Comparison of ENCODE assay signal across 1 cellular context in genomic region chr1:86184401-86184800, GRCh38.
TF ChIP-seq lines count a peak whose summit lies in the region.

No MANE protein-coding gene starts in this region.

TF ChIP-seq in H1, 55 proteins besides CTCF, POLR2A, EP300 and RAD21 (continued from another document):
- TF ChIP-seq USF2 (IDR thresholded peaks at IDR 0.05; ENCODE audit: low read length) (no peak), SAP30 (IDR thresholded peaks at IDR 0.05; ENCODE audit: insufficient read depth, insufficient replicate concordance, low read length) (no peak), KDM1A (IDR thresholded peaks at IDR 0.05; ENCODE audit: borderline replicate concordance, low read length) (no peak), CHD1 (IDR thresholded peaks at IDR 0.05; ENCODE audit: low read depth, low read length) (no peak), JUN (IDR thresholded peaks at IDR 0.05; ENCODE audit: low read depth, low read length) (no peak)
